ENCODE assay signal across 1 cellular context in the genomic region with DNA sequence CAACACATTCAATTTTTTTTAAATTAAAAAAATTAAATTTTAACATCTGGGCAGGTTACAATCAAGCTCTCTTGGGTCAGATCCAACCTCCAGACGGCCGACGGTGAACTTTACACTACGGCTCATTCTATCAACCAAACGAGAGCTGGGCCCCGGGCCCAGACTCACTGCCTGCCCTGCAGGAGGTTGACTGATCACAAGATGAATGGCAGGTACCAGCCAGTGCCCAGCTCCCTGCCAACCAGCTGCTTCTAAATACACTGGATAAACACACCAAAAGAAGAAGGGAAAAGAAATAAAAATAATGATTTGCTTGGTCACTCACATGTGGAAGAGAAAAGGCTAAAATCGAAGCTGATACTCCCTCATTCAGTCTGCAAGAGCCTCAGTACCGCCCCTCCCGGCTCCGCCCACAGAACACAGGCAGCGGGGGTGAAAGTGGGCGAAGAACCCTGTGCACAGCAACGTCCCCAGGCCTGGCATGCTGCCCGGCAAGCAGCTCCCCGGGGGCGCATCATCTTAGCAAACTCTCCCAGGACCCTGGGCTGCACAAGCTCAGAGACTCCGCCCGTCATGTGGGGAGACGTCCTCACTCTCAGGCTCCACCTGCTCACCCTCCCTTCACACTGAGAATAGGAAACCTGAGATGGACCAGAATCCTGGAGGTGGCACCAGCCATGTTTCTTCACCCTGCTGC.
TF ChIP-seq lines count a peak whose summit lies in the region.

No MANE protein-coding gene starts in this region.

TF ChIP-seq in HEK293, 187 proteins besides CTCF, POLR2A, EP300 and RAD21 (continued from another document):
- TF ChIP-seq, protein P1, sequence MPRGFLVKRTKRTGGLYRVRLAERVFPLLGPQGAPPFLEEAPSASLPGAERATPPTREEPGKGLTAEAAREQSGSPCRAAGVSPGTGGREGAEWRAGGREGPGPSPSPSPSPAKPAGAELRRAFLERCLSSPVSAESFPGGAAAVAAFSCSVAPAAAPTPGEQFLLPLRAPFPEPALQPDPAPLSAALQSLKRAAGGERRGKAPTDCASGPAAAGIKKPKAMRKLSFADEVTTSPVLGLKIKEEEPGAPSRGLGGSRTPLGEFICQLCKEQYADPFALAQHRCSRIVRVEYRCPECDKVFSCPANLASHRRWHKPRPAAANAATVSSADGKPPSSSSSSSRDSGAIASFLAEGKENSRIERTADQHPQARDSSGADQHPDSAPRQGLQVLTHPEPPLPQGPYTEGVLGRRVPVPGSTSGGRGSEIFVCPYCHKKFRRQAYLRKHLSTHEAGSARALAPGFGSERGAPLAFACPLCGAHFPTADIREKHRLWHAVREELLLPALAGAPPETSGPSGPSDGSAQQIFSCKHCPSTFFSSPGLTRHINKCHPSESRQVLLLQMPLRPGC (tag by site-specific recombination; IDR thresholded peaks at IDR 0.05), result no peak
- peak; percentile 78 for TF ChIP-seq EGR2 (tag by site-specific recombination; IDR thresholded peaks at IDR 0.05; ENCODE audit: low read depth)
- TF ChIP-seq ZNF214 (tag by site-specific recombination; IDR thresholded peaks at IDR 0.05; ENCODE audit: borderline replicate concordance), result no peak
- TF ChIP-seq ZNF266 (tag by site-specific recombination; IDR thresholded peaks at IDR 0.05; ENCODE audit: low read depth), result no peak
- TF ChIP-seq BCL11B (tag by site-specific recombination; IDR thresholded peaks at IDR 0.05; ENCODE audit: low read depth), result no peak
- no peak for TF ChIP-seq ZNF157 (tag by site-specific recombination; IDR thresholded peaks at IDR 0.05)
- TF ChIP-seq, protein P2, sequence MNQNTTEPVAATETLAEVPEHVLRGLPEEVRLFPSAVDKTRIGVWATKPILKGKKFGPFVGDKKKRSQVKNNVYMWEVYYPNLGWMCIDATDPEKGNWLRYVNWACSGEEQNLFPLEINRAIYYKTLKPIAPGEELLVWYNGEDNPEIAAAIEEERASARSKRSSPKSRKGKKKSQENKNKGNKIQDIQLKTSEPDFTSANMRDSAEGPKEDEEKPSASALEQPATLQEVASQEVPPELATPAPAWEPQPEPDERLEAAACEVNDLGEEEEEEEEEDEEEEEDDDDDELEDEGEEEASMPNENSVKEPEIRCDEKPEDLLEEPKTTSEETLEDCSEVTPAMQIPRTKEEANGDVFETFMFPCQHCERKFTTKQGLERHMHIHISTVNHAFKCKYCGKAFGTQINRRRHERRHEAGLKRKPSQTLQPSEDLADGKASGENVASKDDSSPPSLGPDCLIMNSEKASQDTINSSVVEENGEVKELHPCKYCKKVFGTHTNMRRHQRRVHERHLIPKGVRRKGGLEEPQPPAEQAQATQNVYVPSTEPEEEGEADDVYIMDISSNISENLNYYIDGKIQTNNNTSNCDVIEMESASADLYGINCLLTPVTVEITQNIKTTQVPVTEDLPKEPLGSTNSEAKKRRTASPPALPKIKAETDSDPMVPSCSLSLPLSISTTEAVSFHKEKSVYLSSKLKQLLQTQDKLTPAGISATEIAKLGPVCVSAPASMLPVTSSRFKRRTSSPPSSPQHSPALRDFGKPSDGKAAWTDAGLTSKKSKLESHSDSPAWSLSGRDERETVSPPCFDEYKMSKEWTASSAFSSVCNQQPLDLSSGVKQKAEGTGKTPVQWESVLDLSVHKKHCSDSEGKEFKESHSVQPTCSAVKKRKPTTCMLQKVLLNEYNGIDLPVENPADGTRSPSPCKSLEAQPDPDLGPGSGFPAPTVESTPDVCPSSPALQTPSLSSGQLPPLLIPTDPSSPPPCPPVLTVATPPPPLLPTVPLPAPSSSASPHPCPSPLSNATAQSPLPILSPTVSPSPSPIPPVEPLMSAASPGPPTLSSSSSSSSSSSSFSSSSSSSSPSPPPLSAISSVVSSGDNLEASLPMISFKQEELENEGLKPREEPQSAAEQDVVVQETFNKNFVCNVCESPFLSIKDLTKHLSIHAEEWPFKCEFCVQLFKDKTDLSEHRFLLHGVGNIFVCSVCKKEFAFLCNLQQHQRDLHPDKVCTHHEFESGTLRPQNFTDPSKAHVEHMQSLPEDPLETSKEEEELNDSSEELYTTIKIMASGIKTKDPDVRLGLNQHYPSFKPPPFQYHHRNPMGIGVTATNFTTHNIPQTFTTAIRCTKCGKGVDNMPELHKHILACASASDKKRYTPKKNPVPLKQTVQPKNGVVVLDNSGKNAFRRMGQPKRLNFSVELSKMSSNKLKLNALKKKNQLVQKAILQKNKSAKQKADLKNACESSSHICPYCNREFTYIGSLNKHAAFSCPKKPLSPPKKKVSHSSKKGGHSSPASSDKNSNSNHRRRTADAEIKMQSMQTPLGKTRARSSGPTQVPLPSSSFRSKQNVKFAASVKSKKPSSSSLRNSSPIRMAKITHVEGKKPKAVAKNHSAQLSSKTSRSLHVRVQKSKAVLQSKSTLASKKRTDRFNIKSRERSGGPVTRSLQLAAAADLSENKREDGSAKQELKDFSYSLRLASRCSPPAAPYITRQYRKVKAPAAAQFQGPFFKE (tag by site-specific recombination; IDR thresholded peaks at IDR 0.05; ENCODE audit: borderline replicate concordance), result no peak
- no peak for TF ChIP-seq PRDM1 (tag by site-specific recombination; IDR thresholded peaks at IDR 0.05)
- TF ChIP-seq, protein P3, sequence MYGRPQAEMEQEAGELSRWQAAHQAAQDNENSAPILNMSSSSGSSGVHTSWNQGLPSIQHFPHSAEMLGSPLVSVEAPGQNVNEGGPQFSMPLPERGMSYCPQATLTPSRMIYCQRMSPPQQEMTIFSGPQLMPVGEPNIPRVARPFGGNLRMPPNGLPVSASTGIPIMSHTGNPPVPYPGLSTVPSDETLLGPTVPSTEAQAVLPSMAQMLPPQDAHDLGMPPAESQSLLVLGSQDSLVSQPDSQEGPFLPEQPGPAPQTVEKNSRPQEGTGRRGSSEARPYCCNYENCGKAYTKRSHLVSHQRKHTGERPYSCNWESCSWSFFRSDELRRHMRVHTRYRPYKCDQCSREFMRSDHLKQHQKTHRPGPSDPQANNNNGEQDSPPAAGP (tag by site-specific recombination; IDR thresholded peaks at IDR 0.05), result 0 out of 2 replicates have a peak, but pooled peaks have one; percentile 34
- TF ChIP-seq, protein P4, sequence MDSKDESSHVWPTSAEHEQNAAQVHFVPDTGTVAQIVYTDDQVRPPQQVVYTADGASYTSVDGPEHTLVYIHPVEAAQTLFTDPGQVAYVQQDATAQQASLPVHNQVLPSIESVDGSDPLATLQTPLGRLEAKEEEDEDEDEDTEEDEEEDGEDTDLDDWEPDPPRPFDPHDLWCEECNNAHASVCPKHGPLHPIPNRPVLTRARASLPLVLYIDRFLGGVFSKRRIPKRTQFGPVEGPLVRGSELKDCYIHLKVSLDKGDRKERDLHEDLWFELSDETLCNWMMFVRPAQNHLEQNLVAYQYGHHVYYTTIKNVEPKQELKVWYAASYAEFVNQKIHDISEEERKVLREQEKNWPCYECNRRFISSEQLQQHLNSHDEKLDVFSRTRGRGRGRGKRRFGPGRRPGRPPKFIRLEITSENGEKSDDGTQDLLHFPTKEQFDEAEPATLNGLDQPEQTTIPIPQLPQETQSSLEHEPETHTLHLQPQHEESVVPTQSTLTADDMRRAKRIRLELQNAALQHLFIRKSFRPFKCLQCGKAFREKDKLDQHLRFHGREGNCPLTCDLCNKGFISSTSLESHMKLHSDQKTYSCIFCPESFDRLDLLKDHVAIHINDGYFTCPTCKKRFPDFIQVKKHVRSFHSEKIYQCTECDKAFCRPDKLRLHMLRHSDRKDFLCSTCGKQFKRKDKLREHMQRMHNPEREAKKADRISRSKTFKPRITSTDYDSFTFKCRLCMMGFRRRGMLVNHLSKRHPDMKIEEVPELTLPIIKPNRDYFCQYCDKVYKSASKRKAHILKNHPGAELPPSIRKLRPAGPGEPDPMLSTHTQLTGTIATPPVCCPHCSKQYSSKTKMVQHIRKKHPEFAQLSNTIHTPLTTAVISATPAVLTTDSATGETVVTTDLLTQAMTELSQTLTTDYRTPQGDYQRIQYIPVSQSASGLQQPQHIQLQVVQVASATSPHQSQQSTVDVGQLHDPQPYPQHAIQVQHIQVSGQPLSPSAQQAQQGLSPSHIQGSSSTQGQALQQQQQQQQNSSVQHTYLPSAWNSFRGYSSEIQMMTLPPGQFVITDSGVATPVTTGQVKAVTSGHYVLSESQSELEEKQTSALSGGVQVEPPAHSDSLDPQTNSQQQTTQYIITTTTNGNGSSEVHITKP (tag by site-specific recombination; IDR thresholded peaks at IDR 0.05), result peak; percentile 46; the same call in 1 of the 2 replicates
- no peak for TF ChIP-seq ZNF155 (tag by site-specific recombination; IDR thresholded peaks at IDR 0.05)
- no peak for TF ChIP-seq ZNF114 (tag by site-specific recombination; IDR thresholded peaks at IDR 0.05)
- TF ChIP-seq ZFHX2 (tag by site-specific recombination; conservative IDR thresholded peaks at IDR 0.05), result peak; percentile 84
- TF ChIP-seq ZBTB21 (tag by site-specific recombination; IDR thresholded peaks at IDR 0.05), result no peak
- peak; percentile 56 for TF ChIP-seq ZIC2 (tag by site-specific recombination; IDR thresholded peaks at IDR 0.05)
- TF ChIP-seq, protein P5, sequence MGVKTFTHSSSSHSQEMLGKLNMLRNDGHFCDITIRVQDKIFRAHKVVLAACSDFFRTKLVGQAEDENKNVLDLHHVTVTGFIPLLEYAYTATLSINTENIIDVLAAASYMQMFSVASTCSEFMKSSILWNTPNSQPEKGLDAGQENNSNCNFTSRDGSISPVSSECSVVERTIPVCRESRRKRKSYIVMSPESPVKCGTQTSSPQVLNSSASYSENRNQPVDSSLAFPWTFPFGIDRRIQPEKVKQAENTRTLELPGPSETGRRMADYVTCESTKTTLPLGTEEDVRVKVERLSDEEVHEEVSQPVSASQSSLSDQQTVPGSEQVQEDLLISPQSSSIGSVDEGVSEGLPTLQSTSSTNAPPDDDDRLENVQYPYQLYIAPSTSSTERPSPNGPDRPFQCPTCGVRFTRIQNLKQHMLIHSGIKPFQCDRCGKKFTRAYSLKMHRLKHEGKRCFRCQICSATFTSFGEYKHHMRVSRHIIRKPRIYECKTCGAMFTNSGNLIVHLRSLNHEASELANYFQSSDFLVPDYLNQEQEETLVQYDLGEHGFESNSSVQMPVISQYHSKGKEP (tag by site-specific recombination; IDR thresholded peaks at IDR 0.05), result no peak
- TF ChIP-seq SALL2 (tag by site-specific recombination; IDR thresholded peaks at IDR 0.05; ENCODE audit: borderline replicate concordance), result no peak
- TF ChIP-seq ZNF146 (tag by site-specific recombination; IDR thresholded peaks at IDR 0.05), result no peak
- no peak for TF ChIP-seq ZNF221 (tag by site-specific recombination; IDR thresholded peaks at IDR 0.05; ENCODE audit: borderline replicate concordance)
